In genomic region chr1:7561331-7561921, GRCh38 we compare ENCODE assay signal across 9 cellular contexts.
DNase-seq lines count a peak whose midpoint lies in the region; ATAC-seq, FAIRE-seq and TF ChIP-seq lines count a peak whose summit lies in the region.
"Had no signal": no experiment of that assay in that cellular context is flagged by ENCODE, and none has a peak within 500 bp of the region (broad histone marks: within the 10 kb centered on the region; RNA-seq: fewer than 3 reads in every experiment).

No MANE protein-coding gene starts in this region.

- TF ChIP-seq CTCF in CD14-positive monocyte (IDR thresholded peaks at IDR 0.05) (peak; percentile 16), GM13977 (IDR thresholded peaks at IDR 0.05; ENCODE audit: extremely low read depth, insufficient read depth, missing control alignments) (peak; percentile 50), VCaP (conservative IDR thresholded peaks at IDR 0.05) (peak; percentile 38), kidney (IDR thresholded peaks at IDR 0.05; ENCODE audit: borderline replicate concordance, extremely low read depth, insufficient read depth) (no peak)

- no peak for DNase-seq in CD14-positive monocyte (ENCODE audit: low spot score)
- DNase-seq in GM13977 (ENCODE audit: low spot score) = no peak
- DNase-seq in kidney = peak; percentile 56
- no peak for DNase-seq in NCI-H446 treated with DMSO at 0.1 percent for 48 hours (lab: John Stamatoyannopoulos, UW)
- no peak for DNase-seq in T-helper 9 cell
- DNase-seq: cortex of kidney had no signal

- H3K4me1 Mint-ChIP-seq in CD14-positive monocyte = no peaks in the 10 kb centered on the region

- intact Hi-C loops in CD14-positive monocyte (cut with micrococcal nuclease) = no loop called here
- intact Hi-C loops in kidney (cut with DNase I) = no loop called here

- H3K9me3 Mint-ChIP-seq in CD14-positive monocyte = no peaks in the 10 kb centered on the region

- H3K9me3 ChIP-seq in kidney (ENCODE audit: control insufficient read depth in 1 of 2, low read length in 2 of 2) = no peaks in the 10 kb centered on the region

- H3K27me3 Mint-ChIP-seq in CD14-positive monocyte (ENCODE audit: low read depth in 3 of 3) = peaks cover under 1 to 6% (median 2%) of the 10 kb centered on the region in 3 donors

- H3K4me3 Mint-ChIP-seq in CD14-positive monocyte = no peak overlapping the region

- no peaks in the 10 kb centered on the region for H3K36me3 ChIP-seq in kidney (ENCODE audit: control insufficient read depth in 1 of 2, insufficient read depth in 2 of 2, low read length in 2 of 2)

- H3K27ac ChIP-seq in VCaP (no peak overlapping the region), kidney (ENCODE audit: low read depth in 2 of 2, low read length in 2 of 2) (no peak overlapping the region)

- in situ Hi-C loops in GM13977 (cut with MboI; ENCODE audit: low pct_unique_long_range_greater_than_20kb, low sequenced_read_pairs, unreplicated experiment) = no loop called here

- H3K36me3 Mint-ChIP-seq in CD14-positive monocyte = no peaks in the 10 kb centered on the region

- ATAC-seq in HG03280 (IDR thresholded peaks at IDR 0.05; ENCODE audit: unreplicated experiment) = no peak
- ATAC-seq in GM18519 (IDR thresholded peaks at IDR 0.05; ENCODE audit: low FRiP score, unreplicated experiment) = no peak

- no peak overlapping the region for H3K4me3 ChIP-seq in kidney (ENCODE audit: low read length in 2 of 2)

- peaks cover 0 to 2% of the 10 kb centered on the region in 2 donors for H3K4me1 ChIP-seq in kidney (ENCODE audit: control insufficient read depth in 1 of 2, insufficient read depth in 1 of 2, low read depth in 1 of 2, low read length in 2 of 2)

- no peak overlapping the region for H3K27ac Mint-ChIP-seq in CD14-positive monocyte

- H3K9ac ChIP-seq in kidney (ENCODE audit: low read length in 2 of 2) = no peak overlapping the region

- no peak for FAIRE-seq in kidney (lab: Jason Lieb, UNC)
